Comparison of ENCODE assay signal across 26 cellular contexts in the genomic region with DNA sequence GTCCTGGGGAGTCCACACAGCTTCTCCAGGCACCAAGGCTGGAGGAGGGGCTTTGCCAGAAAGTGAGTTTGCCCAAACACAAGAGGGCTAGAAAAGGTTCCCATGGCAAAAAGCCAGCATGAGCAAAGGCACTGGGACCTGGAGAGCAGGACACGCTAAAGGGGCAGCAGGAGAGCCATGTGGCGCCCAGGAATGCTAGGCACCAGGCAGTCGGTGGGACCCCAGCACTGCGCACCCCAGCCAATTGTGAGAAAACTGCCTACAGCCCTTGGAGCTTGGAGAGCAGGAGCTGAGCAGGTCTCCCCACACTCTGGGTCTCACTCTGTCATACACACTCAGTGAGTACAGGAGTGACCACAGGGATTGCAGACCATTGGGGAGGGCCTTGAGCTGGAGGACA. TPM values are rescaled to one million over a fixed set of nuclear protein-coding genes. Genes with fewer than 3 reads are reported as not detected.
"Had no signal": no experiment of that assay in that cellular context is flagged by ENCODE, and none has a peak within 500 bp of the region (broad histone marks: within the 10 kb centered on the region; RNA-seq: fewer than 3 reads in every experiment).

No MANE protein-coding gene starts in this region.

- H3K27me3 ChIP-seq: gastrocnemius medialis, neural progenitor cell, right atrium auricular region, suprapubic skin, transverse colon, vagina had no signal

- H3K4me2 ChIP-seq: neural progenitor cell, smooth muscle cell had no signal

- DNase-seq: effector CD8-positive, alpha-beta T cell; endodermal cell; foreskin fibroblast; gastrocnemius medialis; head of caudate nucleus; left ventricle myocardium superior; lower lobe of right lung; natural killer cell; nucleus accumbens; stimulated activated CD4-positive, alpha-beta T cell treated with anti-CD3 and anti-CD28 coated beads, Interleukin-2, amount 100 ng/mL, for 24 hours; stimulated activated CD4-positive, alpha-beta T cell treated with anti-CD3 and anti-CD28 coated beads, Interleukin-4, amount 100 ng/mL, for 4 hours; stimulated activated naive CD4-positive, alpha-beta T cell; stimulated activated naive CD8-positive, alpha-beta T cell treated with anti-CD3 and anti-CD28 coated beads, Interleukin-15, amount 100 ng/mL, for 72 hours; transverse colon had no signal

- H3K9me3 ChIP-seq: gastrocnemius medialis, lower lobe of right lung, prostate gland, right atrium auricular region, suprapubic skin, transverse colon, vagina had no signal

- H3K27ac ChIP-seq: epithelial cell of prostate, gastrocnemius medialis, lower lobe of right lung, neural progenitor cell, prostate gland, right atrium auricular region, suprapubic skin, transverse colon, vagina had no signal

- H3K36me3 ChIP-seq: transverse colon had no signal

- H3K27ac Mint-ChIP-seq: endodermal cell, natural killer cell, neural progenitor cell had no signal

- H3K9me3 Mint-ChIP-seq: endodermal cell; natural killer cell; neural progenitor cell; stimulated activated naive CD8-positive, alpha-beta T cell treated with anti-CD3 and anti-CD28 coated beads, Interleukin-15, amount 100 ng/mL, for 72 hours had no signal

- H3K9ac ChIP-seq: neural progenitor cell had no signal

- H3K4me3 Mint-ChIP-seq: endodermal cell; natural killer cell; neural progenitor cell; stimulated activated naive CD8-positive, alpha-beta T cell treated with anti-CD3 and anti-CD28 coated beads, Interleukin-15, amount 100 ng/mL, for 72 hours had no signal

- H3K27me3 Mint-ChIP-seq: stimulated activated naive CD8-positive, alpha-beta T cell treated with anti-CD3 and anti-CD28 coated beads, Interleukin-15, amount 100 ng/mL, for 72 hours had no signal

- H2AFZ ChIP-seq: neural progenitor cell had no signal

- H3K4me3 ChIP-seq: gastrocnemius medialis, lower lobe of right lung, neural progenitor cell, prostate gland, right atrium auricular region, smooth muscle cell, suprapubic skin, transverse colon, vagina had no signal

- H3K36me3 Mint-ChIP-seq: natural killer cell had no signal

- ATAC-seq: esophagus mucosa; gastrocnemius medialis; left ventricle myocardium superior; lower lobe of right lung; natural killer cell; sciatic nerve; stimulated activated naive CD8-positive, alpha-beta T cell treated with anti-CD3 and anti-CD28 coated beads, Interleukin-15, amount 100 ng/mL, for 72 hours had no signal

RNA-seq across cellular contexts. Expression of a gene that starts 14.7 kb away (rescaled TPM):
- total RNA-seq: gastrocnemius medialis, glomerular endothelial cell, left ventricle myocardium superior, right atrium auricular region had no signal

RNA-seq across cellular contexts. Expression of a gene that starts 28.5 kb away (rescaled TPM):
- total RNA-seq: esophagus mucosa, gastrocnemius medialis, lower lobe of right lung, natural killer cell, suprapubic skin, ureter had no signal
- polyA plus RNA-seq: keratinocyte had no signal
